ENCODE assay signal across 13 cellular contexts in the genomic region with DNA sequence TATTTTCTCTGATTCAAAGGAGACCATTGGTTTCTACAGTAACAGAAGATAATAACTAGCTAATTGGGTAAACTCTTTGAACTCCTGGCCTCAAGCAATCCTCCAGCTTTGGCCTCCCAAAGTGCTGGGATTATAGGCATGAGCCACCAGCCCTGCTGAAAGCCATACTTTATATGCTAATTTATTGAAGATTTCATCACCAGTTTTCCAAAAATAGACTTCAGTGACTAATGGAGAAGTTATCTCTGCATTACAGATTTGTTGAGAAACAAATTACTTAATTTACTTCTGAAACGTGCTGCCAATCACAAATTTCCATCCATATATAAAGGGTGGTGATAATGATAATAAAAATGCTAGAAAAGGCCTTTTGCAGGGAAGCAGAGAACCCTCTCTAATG.
"Had no signal": no experiment of that assay in that cellular context is flagged by ENCODE, and none has a peak within 500 bp of the region (broad histone marks: within the 10 kb centered on the region; RNA-seq: fewer than 3 reads in every experiment).

No MANE protein-coding gene starts in this region.

- DNase-seq: activated CD4-positive, alpha-beta T cell treated with anti-CD3 and anti-CD28 coated beads, Interleukin-2, amount 50 U/mL, for 48 hours; activated gamma-delta T cell treated with Interleukin-2 at 50 U/mL for 16 hours; body of pancreas; central memory CD4-positive, alpha-beta T cell; colonic mucosa; heart right ventricle; mucosa of descending colon; naive B cell; stimulated activated naive CD8-positive, alpha-beta T cell treated with anti-CD3 and anti-CD28 coated beads, Interleukin-15, Interleukin-2, amounts not matched to agents 100 U/mL and 50 U/mL, for 24 hours; substantia nigra; tibial artery had no signal

- H3K4me1 ChIP-seq: colonic mucosa, heart right ventricle, right atrium auricular region had no signal

- H3K9me3 ChIP-seq: body of pancreas, colonic mucosa, heart right ventricle, mucosa of descending colon, right atrium auricular region, tibial artery had no signal

- ATAC-seq: body of pancreas; heart right ventricle; mucosa of descending colon; stimulated activated naive CD8-positive, alpha-beta T cell treated with anti-CD3 and anti-CD28 coated beads, Interleukin-15, Interleukin-2, amounts not matched to agents 100 U/mL and 50 U/mL, for 24 hours had no signal

- H3K27me3 ChIP-seq: body of pancreas, colonic mucosa, heart right ventricle, right atrium auricular region, tibial artery had no signal

- H3K27ac ChIP-seq: body of pancreas, colonic mucosa, heart right ventricle, right atrium auricular region, skin epidermis, tibial artery had no signal

- H3K4me3 ChIP-seq: body of pancreas, colonic mucosa, heart right ventricle, mucosa of descending colon, right atrium auricular region, skin epidermis, tibial artery had no signal

- H3K36me3 ChIP-seq: colonic mucosa, heart right ventricle, right atrium auricular region, tibial artery had no signal
